3 cellular contexts compared by ENCODE assay signal in genomic region chr4:187215438-187215837, GRCh38.
"Had no signal": no experiment of that assay in that cellular context is flagged by ENCODE, and none has a peak within 500 bp of the region (broad histone marks: within the 10 kb centered on the region; RNA-seq: fewer than 3 reads in every experiment).

No MANE protein-coding gene starts in this region.

- DNase-seq: GDM1, GF-D8 had no signal

- ATAC-seq: GM12878 had no signal

- H3K4me3 ChIP-seq: GM12878 had no signal
